ENCODE assay signal across 1 cellular context in genomic region chrX:3094261-3094660, GRCh38.
TF ChIP-seq lines count a peak whose summit lies in the region.

No MANE protein-coding gene starts in this region.

TF ChIP-seq in GM23338, 12 proteins besides CTCF, POLR2A, EP300 and RAD21 (continued from another document):
- no peak for TF ChIP-seq ZNF462 (CRISPR knock-in tag; IDR thresholded peaks at IDR 0.05)
- TF ChIP-seq, protein P1, sequence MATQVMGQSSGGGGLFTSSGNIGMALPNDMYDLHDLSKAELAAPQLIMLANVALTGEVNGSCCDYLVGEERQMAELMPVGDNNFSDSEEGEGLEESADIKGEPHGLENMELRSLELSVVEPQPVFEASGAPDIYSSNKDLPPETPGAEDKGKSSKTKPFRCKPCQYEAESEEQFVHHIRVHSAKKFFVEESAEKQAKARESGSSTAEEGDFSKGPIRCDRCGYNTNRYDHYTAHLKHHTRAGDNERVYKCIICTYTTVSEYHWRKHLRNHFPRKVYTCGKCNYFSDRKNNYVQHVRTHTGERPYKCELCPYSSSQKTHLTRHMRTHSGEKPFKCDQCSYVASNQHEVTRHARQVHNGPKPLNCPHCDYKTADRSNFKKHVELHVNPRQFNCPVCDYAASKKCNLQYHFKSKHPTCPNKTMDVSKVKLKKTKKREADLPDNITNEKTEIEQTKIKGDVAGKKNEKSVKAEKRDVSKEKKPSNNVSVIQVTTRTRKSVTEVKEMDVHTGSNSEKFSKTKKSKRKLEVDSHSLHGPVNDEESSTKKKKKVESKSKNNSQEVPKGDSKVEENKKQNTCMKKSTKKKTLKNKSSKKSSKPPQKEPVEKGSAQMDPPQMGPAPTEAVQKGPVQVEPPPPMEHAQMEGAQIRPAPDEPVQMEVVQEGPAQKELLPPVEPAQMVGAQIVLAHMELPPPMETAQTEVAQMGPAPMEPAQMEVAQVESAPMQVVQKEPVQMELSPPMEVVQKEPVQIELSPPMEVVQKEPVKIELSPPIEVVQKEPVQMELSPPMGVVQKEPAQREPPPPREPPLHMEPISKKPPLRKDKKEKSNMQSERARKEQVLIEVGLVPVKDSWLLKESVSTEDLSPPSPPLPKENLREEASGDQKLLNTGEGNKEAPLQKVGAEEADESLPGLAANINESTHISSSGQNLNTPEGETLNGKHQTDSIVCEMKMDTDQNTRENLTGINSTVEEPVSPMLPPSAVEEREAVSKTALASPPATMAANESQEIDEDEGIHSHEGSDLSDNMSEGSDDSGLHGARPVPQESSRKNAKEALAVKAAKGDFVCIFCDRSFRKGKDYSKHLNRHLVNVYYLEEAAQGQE (IDR thresholded peaks at IDR 0.05; ENCODE audit: unreplicated experiment): no peak
- no peak for TF ChIP-seq NANOG (IDR thresholded peaks at IDR 0.05; ENCODE audit: borderline replicate concordance)
- TF ChIP-seq ZNF114 (CRISPR knock-in tag; IDR thresholded peaks at IDR 0.05): no peak
- TF ChIP-seq EZH2phosphoT487 (IDR thresholded peaks at IDR 0.05; ENCODE audit: unreplicated experiment): no peak
- TF ChIP-seq STAT1 (IDR thresholded peaks at IDR 0.05; ENCODE audit: unreplicated experiment): no peak
- TF ChIP-seq POLR2AphosphoS5 (IDR thresholded peaks at IDR 0.05; ENCODE audit: low read depth): no peak
- no peak for TF ChIP-seq ZNF331 (CRISPR knock-in tag; IDR thresholded peaks at IDR 0.05; ENCODE audit: low read depth)
